In the genomic region with DNA sequence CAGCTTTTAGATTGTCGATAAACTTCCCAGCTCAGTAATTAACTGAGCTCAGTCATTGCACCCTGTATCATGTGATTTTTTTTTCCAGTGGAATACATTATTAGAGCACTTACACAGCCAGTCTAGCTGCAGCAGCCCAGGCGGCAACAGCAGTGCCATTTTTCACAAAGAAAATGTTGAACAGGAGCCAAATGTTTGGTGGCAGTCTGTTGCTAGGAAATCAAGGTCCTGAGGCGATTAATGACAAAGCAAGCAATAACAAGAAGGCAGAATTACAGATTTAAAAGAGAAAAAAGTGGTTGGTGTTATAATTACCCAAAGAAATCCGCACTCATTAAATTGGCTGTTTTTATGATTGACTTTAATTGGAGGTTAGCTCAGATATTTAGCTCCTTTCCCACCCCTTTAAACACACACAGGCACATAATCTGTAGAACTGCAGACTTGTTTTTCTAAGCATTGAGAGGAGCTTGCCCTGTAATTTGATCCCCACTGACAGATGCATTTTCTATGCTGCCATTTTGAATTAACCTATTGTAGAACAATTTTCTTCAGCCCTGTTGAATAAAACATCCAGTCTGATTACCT, we compare ENCODE assay signal across 1 cellular context.
A peak's percentile ranks its signal among the peaks of the same experiment; 100 is the strongest.
TF ChIP-seq lines count a peak whose summit lies in the region.

No MANE protein-coding gene starts in this region.

TF ChIP-seq in HEK293, 187 proteins besides CTCF, POLR2A, EP300 and RAD21 (continued from another document and continues in another):
- TF ChIP-seq ZNF37A (tag by site-specific recombination; IDR thresholded peaks at IDR 0.05) (no peak), HIC1 (tag by site-specific recombination; IDR thresholded peaks at IDR 0.05) (no peak), GLI2 (tag by site-specific recombination; IDR thresholded peaks at IDR 0.05; ENCODE audit: borderline replicate concordance, low read depth) (peak; percentile 75; the same call in 1 of the 2 replicates), ZNF18 (tag by site-specific recombination; IDR thresholded peaks at IDR 0.05) (no peak; the same call in 1 of the 2 replicates), ZNF843 (tag by site-specific recombination; IDR thresholded peaks at IDR 0.05) (peak; percentile 94), ZNF571 (tag by site-specific recombination; IDR thresholded peaks at IDR 0.05) (no peak), ZNF175 (tag by site-specific recombination; IDR thresholded peaks at IDR 0.05) (no peak), ZNF791 (tag by site-specific recombination; IDR thresholded peaks at IDR 0.05) (no peak), ZFP3 (tag by site-specific recombination; IDR thresholded peaks at IDR 0.05; ENCODE audit: low read depth) (no peak), PRDM1 (tag by site-specific recombination; IDR thresholded peaks at IDR 0.05) (no peak; the same call in 1 of the 2 replicates), ZNF211 (tag by site-specific recombination; IDR thresholded peaks at IDR 0.05; ENCODE audit: low read depth) (no peak), ZNF157 (tag by site-specific recombination; IDR thresholded peaks at IDR 0.05) (no peak), ZBTB21 (tag by site-specific recombination; IDR thresholded peaks at IDR 0.05) (no peak), ZNF394 (tag by site-specific recombination; IDR thresholded peaks at IDR 0.05; ENCODE audit: borderline replicate concordance) (peak; percentile 28; the same call in 1 of the 2 replicates), PRDM4 (tag by site-specific recombination; IDR thresholded peaks at IDR 0.05) (peak; percentile 79), ZNF580 (tag by site-specific recombination; IDR thresholded peaks at IDR 0.05) (peak; percentile 71; the same call in 1 of the 2 replicates), ZNF596 (tag by site-specific recombination; IDR thresholded peaks at IDR 0.05) (peak; percentile 58; the same call in 1 of the 2 replicates), OSR2 (tag by site-specific recombination; IDR thresholded peaks at IDR 0.05) (peak; percentile 96), ZNF19 (tag by site-specific recombination; IDR thresholded peaks at IDR 0.05; ENCODE audit: low read depth) (no peak), ZEB2 (tag by site-specific recombination; IDR thresholded peaks at IDR 0.05) (peak; percentile 83; the same call in 1 of the 2 replicates), ZNF280D (tag by site-specific recombination; IDR thresholded peaks at IDR 0.05) (no peak), ZNF513 (tag by site-specific recombination; IDR thresholded peaks at IDR 0.05) (no peak), TRIM28 (IDR thresholded peaks at IDR 0.05; ENCODE audit: borderline replicate concordance, low read length) (peak; percentile 97), TCF7L2 (IDR thresholded peaks at IDR 0.05; ENCODE audit: borderline replicate concordance, low read depth, low read length) (peak; percentile 69; the same call in 1 of the 2 replicates), ZXDB (tag by site-specific recombination; IDR thresholded peaks at IDR 0.05) (peak; percentile 85), KLF17 (tag by site-specific recombination; IDR thresholded peaks at IDR 0.05) (no peak), ZNF202 (tag by site-specific recombination; IDR thresholded peaks at IDR 0.05; ENCODE audit: borderline replicate concordance) (no peak), ELK4 (IDR thresholded peaks at IDR 0.05; ENCODE audit: borderline replicate concordance, low read depth, low read length) (no peak), ZSCAN18 (tag by site-specific recombination; IDR thresholded peaks at IDR 0.05) (no peak), ZNF335 (tag by site-specific recombination; conservative IDR thresholded peaks at IDR 0.05) (peak; percentile 80)
- TF ChIP-seq, protein P1, sequence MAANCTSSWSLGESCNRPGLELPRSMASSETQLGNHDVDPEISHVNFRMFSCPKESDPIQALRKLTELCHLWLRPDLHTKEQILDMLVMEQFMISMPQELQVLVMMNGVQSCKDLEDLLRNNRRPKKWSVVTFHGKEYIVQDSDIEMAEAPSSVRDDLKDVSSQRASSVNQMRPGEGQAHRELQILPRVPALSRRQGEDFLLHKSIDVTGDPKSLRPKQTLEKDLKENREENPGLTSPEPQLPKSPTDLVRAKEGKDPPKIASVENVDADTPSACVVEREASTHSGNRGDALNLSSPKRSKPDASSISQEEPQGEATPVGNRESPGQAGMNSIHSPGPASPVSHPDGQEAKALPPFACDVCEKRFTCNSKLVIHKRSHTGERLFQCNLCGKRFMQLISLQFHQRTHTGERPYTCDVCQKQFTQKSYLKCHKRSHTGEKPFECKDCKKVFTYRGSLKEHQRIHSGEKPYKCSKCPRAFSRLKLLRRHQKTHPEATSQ (tag by site-specific recombination; IDR thresholded peaks at IDR 0.05), result no peak
- TF ChIP-seq, protein P2, sequence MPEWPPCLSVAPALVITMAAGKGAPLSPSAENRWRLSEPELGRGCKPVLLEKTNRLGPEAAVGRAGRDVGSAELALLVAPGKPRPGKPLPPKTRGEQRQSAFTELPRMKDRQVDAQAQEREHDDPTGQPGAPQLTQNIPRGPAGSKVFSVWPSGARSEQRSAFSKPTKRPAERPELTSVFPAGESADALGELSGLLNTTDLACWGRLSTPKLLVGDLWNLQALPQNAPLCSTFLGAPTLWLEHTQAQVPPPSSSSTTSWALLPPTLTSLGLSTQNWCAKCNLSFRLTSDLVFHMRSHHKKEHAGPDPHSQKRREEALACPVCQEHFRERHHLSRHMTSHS (tag by site-specific recombination; IDR thresholded peaks at IDR 0.05), result no peak
- TF ChIP-seq, protein P3, sequence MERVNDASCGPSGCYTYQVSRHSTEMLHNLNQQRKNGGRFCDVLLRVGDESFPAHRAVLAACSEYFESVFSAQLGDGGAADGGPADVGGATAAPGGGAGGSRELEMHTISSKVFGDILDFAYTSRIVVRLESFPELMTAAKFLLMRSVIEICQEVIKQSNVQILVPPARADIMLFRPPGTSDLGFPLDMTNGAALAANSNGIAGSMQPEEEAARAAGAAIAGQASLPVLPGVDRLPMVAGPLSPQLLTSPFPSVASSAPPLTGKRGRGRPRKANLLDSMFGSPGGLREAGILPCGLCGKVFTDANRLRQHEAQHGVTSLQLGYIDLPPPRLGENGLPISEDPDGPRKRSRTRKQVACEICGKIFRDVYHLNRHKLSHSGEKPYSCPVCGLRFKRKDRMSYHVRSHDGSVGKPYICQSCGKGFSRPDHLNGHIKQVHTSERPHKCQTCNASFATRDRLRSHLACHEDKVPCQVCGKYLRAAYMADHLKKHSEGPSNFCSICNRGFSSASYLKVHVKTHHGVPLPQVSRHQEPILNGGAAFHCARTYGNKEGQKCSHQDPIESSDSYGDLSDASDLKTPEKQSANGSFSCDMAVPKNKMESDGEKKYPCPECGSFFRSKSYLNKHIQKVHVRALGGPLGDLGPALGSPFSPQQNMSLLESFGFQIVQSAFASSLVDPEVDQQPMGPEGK (tag by site-specific recombination; IDR thresholded peaks at IDR 0.05), result peak; percentile 60; the same call in 1 of the 2 replicates
